ENCODE assay signal across 8 cellular contexts in the genomic region with DNA sequence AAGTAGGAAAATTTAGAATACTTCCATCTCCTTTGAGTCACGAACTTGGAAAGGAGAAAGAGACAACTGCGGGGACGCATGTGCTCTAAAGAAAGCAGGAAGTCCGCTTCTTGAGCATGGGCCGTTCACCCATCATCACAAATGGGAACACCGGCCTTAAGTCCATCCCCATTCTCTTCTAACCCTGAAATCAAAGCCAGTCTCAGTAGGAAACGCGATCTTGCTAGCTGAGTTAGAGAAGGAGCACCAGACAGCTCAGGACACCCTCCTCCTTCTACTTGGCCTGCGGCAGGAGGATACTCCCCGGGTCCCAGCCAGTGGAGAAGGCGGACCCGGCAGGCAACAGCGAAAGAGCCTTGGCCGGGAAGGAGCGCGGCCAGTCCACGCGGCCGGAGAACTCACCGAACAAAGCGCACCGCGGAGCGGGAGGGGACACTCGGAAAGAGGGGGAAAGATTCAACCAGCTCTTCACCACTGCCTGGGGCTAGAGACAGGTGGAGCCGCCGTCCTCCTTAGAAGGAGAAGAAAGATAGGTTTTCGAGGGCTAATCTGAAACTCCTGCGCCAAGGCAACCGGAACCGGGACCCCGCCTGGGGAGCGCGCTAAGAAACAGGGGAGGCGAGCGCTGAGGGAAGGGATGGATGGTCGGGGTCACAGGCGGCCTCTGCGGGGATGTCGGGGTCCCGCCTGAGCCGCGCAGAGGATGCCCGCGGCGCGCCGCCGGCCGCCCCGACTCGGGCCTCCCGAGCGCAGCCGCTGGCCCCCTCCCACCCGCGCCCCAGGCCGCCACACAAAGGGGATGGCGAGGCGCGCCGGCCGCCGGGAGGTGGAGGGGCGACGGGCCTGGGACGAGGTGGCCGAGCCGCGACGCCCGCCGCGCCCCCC. TPM values are rescaled to one million over a fixed set of nuclear protein-coding genes. Genes with fewer than 3 reads are reported as not detected.
A peak's percentile ranks its signal among the peaks of the same experiment; 100 is the strongest.
DNase-seq lines count a peak whose midpoint lies in the region.

No MANE protein-coding gene starts in this region.

- peak; percentile 36 for DNase-seq in DMS79 treated with DMSO at 0.1 percent for 48 hours (lab: John Stamatoyannopoulos, UW)
- no peak for DNase-seq in DMS79 (lab: John Stamatoyannopoulos, UW)
- peak; percentile 25 for DNase-seq in H4 (ENCODE audit: low spot score)
- DNase-seq in LHCN-M2 (ENCODE audit: low read depth), result peak; percentile 80
- peak; percentile 57 for DNase-seq in UCSD-AML1 (lab: John Stamatoyannopoulos, UW; ENCODE audit: unreplicated experiment)
- peak in 42 of 61 donors; percentile 4 to 83 (median 34) for DNase-seq in caudate nucleus (lab: John Stamatoyannopoulos, UW)
- DNase-seq in kidney glomerular epithelial cell (lab: John Stamatoyannopoulos, UW), result peak; percentile 73
- peak in 2 of 3 donors; percentile 20 to 21 for DNase-seq in stimulated activated CD4-positive, alpha-beta T cell treated with anti-CD3 and anti-CD28 coated beads, Interleukin-12 subunit alpha, Interleukin-12 subunit beta, amount 100 ng/mL, for 48 hours (ENCODE audit: low read depth in 2 of 3, low spot score in 1 of 3)

- no peak overlapping the region for H3K27ac ChIP-seq in caudate nucleus (ENCODE audit: low read depth, low read length)

RNA-seq across cellular contexts. Expression of a gene that starts 0.8 kb away (rescaled TPM):
- total RNA-seq in H4 (2014; rRNA removed; shearing (Covaris generic)), result 9.0 and 11.4 TPM in 2 replicates
- 58.7 and 62.6 TPM in 2 replicates for total RNA-seq in LHCN-M2 (2014; rRNA removed)
- 11.1 TPM for polyA plus RNA-seq in LHCN-M2 (2012)
